Comparison of ENCODE assay signal across 21 cellular contexts in genomic region chr12:79515526-79515935, GRCh38.
"Had no signal": no experiment of that assay in that cellular context is flagged by ENCODE, and none has a peak within 500 bp of the region (broad histone marks: within the 10 kb centered on the region; RNA-seq: fewer than 3 reads in every experiment).

No MANE protein-coding gene starts in this region.

- H3K4me1 ChIP-seq: ascending aorta, pancreas, sigmoid colon, testis, upper lobe of left lung had no signal

- H3K36me3 Mint-ChIP-seq: activated naive CD4-positive, alpha-beta T cell treated with anti-CD3 and anti-CD28 coated beads, Interleukin-2, amount 10 ng/mL, durations not matched to agents 7 days and 5 days; stimulated activated effector memory CD8-positive, alpha-beta T cell treated with anti-CD3 and anti-CD28 coated beads, Interleukin-12 subunit alpha, Interleukin-12 subunit beta, amount 100 ng/mL, for 72 hours had no signal

- FAIRE-seq: islet of Langerhans, pancreas had no signal

- H3K27ac Mint-ChIP-seq: activated CD8-positive, alpha-beta T cell treated with anti-CD3 and anti-CD28 coated beads for 36 hours; activated naive CD4-positive, alpha-beta T cell treated with anti-CD3 and anti-CD28 coated beads, Interleukin-2, amount 10 ng/mL, durations not matched to agents 7 days and 5 days; activated naive CD8-positive, alpha-beta T cell treated with anti-CD3 and anti-CD28 coated beads, Interleukin-2, amount 50 U/mL, for 24 hours; activated T-helper 2 cell treated with anti-CD3 and anti-CD28 coated beads, Interferon-gamma antibody, Interleukin-2, Interleukin-4, amounts not matched to agents 10 μg/mL and 5 μg/mL and 100 μg/mL, durations not matched to agents 14 hours and 24 hours and 36 hours; naive thymus-derived CD8-positive, alpha-beta T cell; stimulated activated effector memory CD8-positive, alpha-beta T cell treated with anti-CD3 and anti-CD28 coated beads, Interleukin-12 subunit alpha, Interleukin-12 subunit beta, amount 100 ng/mL, for 72 hours had no signal

- H3K36me3 ChIP-seq: ascending aorta, cardiac muscle cell, pancreas, sigmoid colon, upper lobe of left lung had no signal

- H3K27me3 Mint-ChIP-seq: activated CD8-positive, alpha-beta T cell treated with anti-CD3 and anti-CD28 coated beads for 36 hours; activated naive CD4-positive, alpha-beta T cell treated with anti-CD3 and anti-CD28 coated beads, Interleukin-2, amount 10 ng/mL, durations not matched to agents 7 days and 5 days; activated naive CD8-positive, alpha-beta T cell treated with anti-CD3 and anti-CD28 coated beads, Interleukin-2, amount 50 U/mL, for 24 hours had no signal

- H3K27ac ChIP-seq: ascending aorta, cardiac muscle cell, pancreas, sigmoid colon, testis, upper lobe of left lung had no signal

- H3K27me3 ChIP-seq: ascending aorta, cardiac muscle cell, pancreas, sigmoid colon, testis, upper lobe of left lung had no signal

- H3K4me1 Mint-ChIP-seq: activated naive CD4-positive, alpha-beta T cell treated with anti-CD3 and anti-CD28 coated beads, Interleukin-2, amount 10 ng/mL, durations not matched to agents 7 days and 5 days; activated naive CD8-positive, alpha-beta T cell treated with anti-CD3 and anti-CD28 coated beads, Interleukin-2, amount 50 U/mL, for 24 hours; naive thymus-derived CD8-positive, alpha-beta T cell; stimulated activated effector memory CD8-positive, alpha-beta T cell treated with anti-CD3 and anti-CD28 coated beads, Interleukin-12 subunit alpha, Interleukin-12 subunit beta, amount 100 ng/mL, for 72 hours had no signal

- H3K4me3 Mint-ChIP-seq: activated CD8-positive, alpha-beta T cell treated with anti-CD3 and anti-CD28 coated beads for 36 hours; activated naive CD4-positive, alpha-beta T cell treated with anti-CD3 and anti-CD28 coated beads, Interleukin-2, amount 10 ng/mL, durations not matched to agents 7 days and 5 days; activated naive CD8-positive, alpha-beta T cell treated with anti-CD3 and anti-CD28 coated beads, Interleukin-2, amount 50 U/mL, for 24 hours; naive thymus-derived CD8-positive, alpha-beta T cell; stimulated activated effector memory CD8-positive, alpha-beta T cell treated with anti-CD3 and anti-CD28 coated beads, Interleukin-12 subunit alpha, Interleukin-12 subunit beta, amount 100 ng/mL, for 72 hours; WTC11 had no signal

- H3K9me3 ChIP-seq: ascending aorta, pancreas, testis, upper lobe of left lung had no signal

- DNase-seq: activated CD4-positive, alpha-beta T cell treated with anti-CD3 and anti-CD28 coated beads for 4 hours; activated CD8-positive, alpha-beta T cell treated with anti-CD3 and anti-CD28 coated beads for 36 hours; activated naive CD4-positive, alpha-beta T cell treated with anti-CD3 and anti-CD28 coated beads, Interleukin-2, amount 10 ng/mL, durations not matched to agents 7 days and 5 days; activated naive CD8-positive, alpha-beta T cell treated with anti-CD3 and anti-CD28 coated beads, Interleukin-2, amount 50 U/mL, for 24 hours; activated T-cell treated with anti-CD3 and anti-CD28 coated beads, Interleukin-2, amount 50 U/mL, for 1 hour; effector memory CD4-positive, alpha-beta T cell; foreskin fibroblast; left cardiac atrium; mesenchymal stem cell; naive thymus-derived CD8-positive, alpha-beta T cell; pancreas; sigmoid colon; stimulated activated CD4-positive, alpha-beta T cell treated with anti-CD3 and anti-CD28 coated beads, Interleukin-4, amount 100 ng/mL, for 24 hours; testis; upper lobe of left lung had no signal

- ATAC-seq: activated CD8-positive, alpha-beta T cell treated with anti-CD3 and anti-CD28 coated beads for 36 hours; activated naive CD8-positive, alpha-beta T cell treated with anti-CD3 and anti-CD28 coated beads, Interleukin-2, amount 50 U/mL, for 24 hours; left cardiac atrium; naive thymus-derived CD8-positive, alpha-beta T cell; pancreas; stimulated activated effector memory CD8-positive, alpha-beta T cell treated with anti-CD3 and anti-CD28 coated beads, Interleukin-12 subunit alpha, Interleukin-12 subunit beta, amount 100 ng/mL, for 72 hours had no signal

- H3K4me3 ChIP-seq: ascending aorta, cardiac muscle cell, pancreas, sigmoid colon, testis, upper lobe of left lung had no signal
